17 cellular contexts compared by ENCODE assay signal in genomic region chr20:35000922-35001595, GRCh38. TPM values are rescaled to one million over a fixed set of nuclear protein-coding genes. Genes with fewer than 3 reads are reported as not detected.
DNase-seq lines count a peak whose midpoint lies in the region; ATAC-seq and TF ChIP-seq lines count a peak whose summit lies in the region.
"Had no signal": no experiment of that assay in that cellular context is flagged by ENCODE, and none has a peak within 500 bp of the region (broad histone marks: within the 10 kb centered on the region; RNA-seq: fewer than 3 reads in every experiment).

No MANE protein-coding gene starts in this region.

- H3K27me3 ChIP-seq in dorsolateral prefrontal cortex = no peaks in the 10 kb centered on the region

- peak; percentile 54 for DNase-seq in natural killer cell treated with Interleukin-12 subunit alpha and Interleukin-12 subunit beta and Interleukin-15 and Interleukin-18, amount 100 ng/mL, for 72 hours (ENCODE audit: low spot score)
- DNase-seq in natural killer cell (no peak), dorsolateral prefrontal cortex (no peak), mucosa of descending colon (peak in 2 of 3 donors; percentile 23 to 45), left lobe of liver (ENCODE audit: low spot score) (no peak), NCI-H446 (lab: John Stamatoyannopoulos, UW) (no peak), AG08395 (ENCODE audit: low spot score) (no peak)
- DNase-seq: ACHN, Calu3, HFFc6, NCI-H1048, NCI-H1436 treated with DMSO at 0.1 percent for 48 hours, NCI-H2029 treated with DMSO at 0.1 percent for 48 hours, NCI-H510A treated with DMSO at 0.1 percent for 48 hours, NCI-H82, PC-9 had no signal

- TF ChIP-seq CTCF in natural killer cell (IDR thresholded peaks at IDR 0.05) = no peak
- no peak for TF ChIP-seq CTCF in dorsolateral prefrontal cortex (IDR thresholded peaks at IDR 0.05 in 54 of 56, conservative IDR thresholded peaks at IDR 0.05 in 2 of 56; ENCODE audit: low read depth in 1 of 56, partially characterized antibody in 56 of 56)
- no peak for TF ChIP-seq CTCF in mucosa of descending colon (IDR thresholded peaks at IDR 0.05)

- no peaks in the 10 kb centered on the region for H3K36me3 Mint-ChIP-seq in natural killer cell treated with Interleukin-12 subunit alpha and Interleukin-12 subunit beta and Interleukin-15 and Interleukin-18, amount 100 ng/mL, for 72 hours
- H3K36me3 Mint-ChIP-seq in natural killer cell = no peaks in the 10 kb centered on the region

- peaks cover 4% of the 10 kb centered on the region for H3K4me1 ChIP-seq in mucosa of descending colon (ENCODE audit: low read depth)

- H3K4me3 ChIP-seq in dorsolateral prefrontal cortex (no peak overlapping the region), mucosa of descending colon (no peak overlapping the region)
- H3K4me3 ChIP-seq: PC-9 had no signal

- H3K36me3 ChIP-seq in mucosa of descending colon (ENCODE audit: low read depth) = peaks cover 24% of the 10 kb centered on the region

- no peaks in the 10 kb centered on the region for H3K27me3 Mint-ChIP-seq in natural killer cell treated with Interleukin-12 subunit alpha and Interleukin-12 subunit beta and Interleukin-15 and Interleukin-18, amount 100 ng/mL, for 72 hours
- H3K27me3 Mint-ChIP-seq in natural killer cell (ENCODE audit: low read depth in 2 of 2) = no peaks in the 10 kb centered on the region

- intact Hi-C loops in natural killer cell (cut with micrococcal nuclease) (no loop called here), dorsolateral prefrontal cortex (cut with DNase I) (no loop called here), mucosa of descending colon (cut with DNase I, micrococcal nuclease) (no loop called here)

- no peaks in the 10 kb centered on the region for H3K9me3 Mint-ChIP-seq in natural killer cell treated with Interleukin-12 subunit alpha and Interleukin-12 subunit beta and Interleukin-15 and Interleukin-18, amount 100 ng/mL, for 72 hours
- H3K9me3 Mint-ChIP-seq in natural killer cell = no peaks in the 10 kb centered on the region
- H3K9me3 Mint-ChIP-seq: HFFc6 had no signal

- H3K4me1 Mint-ChIP-seq in natural killer cell treated with Interleukin-12 subunit alpha and Interleukin-12 subunit beta and Interleukin-15 and Interleukin-18, amount 100 ng/mL, for 72 hours (ENCODE audit: low read depth in 2 of 2) = peaks cover 5 to 8% of the 10 kb centered on the region in 2 donors
- peaks cover 9 to 10% of the 10 kb centered on the region in 2 donors for H3K4me1 Mint-ChIP-seq in natural killer cell

- no peaks in the 10 kb centered on the region for H3K9me3 ChIP-seq in mucosa of descending colon

- H3K27ac ChIP-seq in dorsolateral prefrontal cortex = peak overlapping the region in 33 of 59 donors; percentile 3 to 91 (median 48)
- H3K27ac ChIP-seq: PC-9 had no signal

- no peak overlapping the region for H3K4me3 Mint-ChIP-seq in natural killer cell treated with Interleukin-12 subunit alpha and Interleukin-12 subunit beta and Interleukin-15 and Interleukin-18, amount 100 ng/mL, for 72 hours
- H3K4me3 Mint-ChIP-seq in natural killer cell = no peak overlapping the region
- H3K4me3 Mint-ChIP-seq: HFFc6 had no signal

- no peak for ATAC-seq in natural killer cell treated with Interleukin-12 subunit alpha and Interleukin-12 subunit beta and Interleukin-15 and Interleukin-18, amount 100 ng/mL, for 72 hours
- ATAC-seq in natural killer cell = no peak
- no peak for ATAC-seq in mucosa of descending colon
- ATAC-seq in left lobe of liver = no peak

- no peak overlapping the region for H3K27ac Mint-ChIP-seq in natural killer cell treated with Interleukin-12 subunit alpha and Interleukin-12 subunit beta and Interleukin-15 and Interleukin-18, amount 100 ng/mL, for 72 hours
- peak overlapping the region in 1 of 2 donors; percentile 44 for H3K27ac Mint-ChIP-seq in natural killer cell
- H3K27ac Mint-ChIP-seq: HFFc6 had no signal

RNA-seq across cellular contexts. Expression of gene MYH7B, which starts 45.4 kb away (rescaled TPM):
- under 1 TPM in 1 of 2 donors, not detected in 1; 0.19 TPM for total RNA-seq in natural killer cell treated with Interleukin-12 subunit alpha and Interleukin-12 subunit beta and Interleukin-15 and Interleukin-18, amount 100 ng/mL, for 72 hours
- total RNA-seq in natural killer cell (1 to 10 TPM in 1 of 3 donors, under 1 TPM in 2; 0.18 to 1.0 (median 0.21) TPM), dorsolateral prefrontal cortex (10 to 100 TPM in 118 of 120 experiments, 1 to 10 TPM in 2; 8.0 to 38.2 (median 21.1) TPM), mucosa of descending colon (1 to 10 TPM in 1 of 3 donors, under 1 TPM in 2; 0.76 to 1.9 (median 0.99) TPM), left lobe of liver (0.45 TPM)
- total RNA-seq: H4 had no signal

RNA-seq across cellular contexts. Expression of gene GSS, which starts 45.5 kb away (rescaled TPM):
- 10 to 100 TPM; 53.3 to 71.3 TPM for total RNA-seq in natural killer cell treated with Interleukin-12 subunit alpha and Interleukin-12 subunit beta and Interleukin-15 and Interleukin-18, amount 100 ng/mL, for 72 hours
- total RNA-seq in natural killer cell (10 to 100 TPM; 27.4 to 35.4 (median 30.3) TPM), dorsolateral prefrontal cortex (10 to 100 TPM; 16.3 to 49.2 (median 35.7) TPM), mucosa of descending colon (10 to 100 TPM; 45.2 to 97.3 (median 91.8) TPM), left lobe of liver (29.2 TPM)

Comparison
In these comparisons a context has a peak if more than half of its experiments do, and no peak if none do; other contexts are left out.
1. DNase-seq: peak in natural killer cell treated with Interleukin-12 subunit alpha and Interleukin-12 subunit beta and Interleukin-15 and Interleukin-18, amount 100 ng/mL, for 72 hours (single experiment) and mucosa of descending colon (2 of 3); none in natural killer cell (single experiment), dorsolateral prefrontal cortex (0 of 10), left lobe of liver (single experiment), NCI-H446 (0 of 2) and AG08395 (single experiment).